In the genomic region with DNA sequence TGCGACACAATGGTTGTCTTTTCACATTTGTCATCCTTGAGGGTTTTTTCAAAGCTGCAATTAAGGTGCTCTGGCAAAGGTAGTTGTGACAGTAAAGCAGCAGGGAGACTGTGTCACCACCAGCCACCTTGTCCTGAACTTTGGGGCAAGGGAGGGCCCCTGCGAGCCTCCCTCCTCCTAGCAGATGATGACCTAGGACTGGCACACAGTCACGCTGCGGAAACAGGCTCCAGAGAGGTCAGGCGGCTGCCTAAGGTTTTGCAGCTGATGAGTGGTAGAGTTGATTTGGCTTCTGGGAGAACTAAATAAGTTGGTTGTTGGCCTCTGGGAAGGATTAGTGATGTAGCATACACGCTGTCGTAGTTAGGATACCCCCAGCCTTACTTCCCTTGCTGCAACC, we compare ENCODE assay signal across 27 cellular contexts.
"Had no signal": no experiment of that assay in that cellular context is flagged by ENCODE, and none has a peak within 500 bp of the region (broad histone marks: within the 10 kb centered on the region; RNA-seq: fewer than 3 reads in every experiment).

No MANE protein-coding gene starts in this region.

- H3K27ac Mint-ChIP-seq: activated CD4-positive, alpha-beta T cell treated with anti-CD3 and anti-CD28 coated beads for 36 hours; activated CD8-positive, alpha-beta memory T cell treated with anti-CD3 and anti-CD28 coated beads, Interleukin-2, amount 10 ng/mL, durations not matched to agents 7 days and 5 days; activated CD8-positive, alpha-beta T cell treated with anti-CD3 and anti-CD28 coated beads, Interleukin-2, amount 10 ng/mL, durations not matched to agents 7 days and 5 days; activated naive CD8-positive, alpha-beta T cell; activated T-helper 2 cell treated with anti-CD3 and anti-CD28 coated beads, Interferon-gamma antibody, Interleukin-2, Interleukin-4, amounts not matched to agents 10 μg/mL and 5 μg/mL and 100 μg/mL, durations not matched to agents 14 hours and 24 hours and 36 hours; stimulated activated memory B cell treated with anti-CD40 and anti-IgM and Interleukin-4, amounts not matched to agents 10 μg/mL and 1 μg/mL and 100 μg/mL, for 72 hours; T-helper 2 cell treated with Interferon-gamma antibody and Interleukin-4, amounts not matched to agents 5 μg/mL and 100 μg/mL, for 36 hours had no signal

- H3K9me3 Mint-ChIP-seq: activated T-helper 2 cell treated with anti-CD3 and anti-CD28 coated beads, Interferon-gamma antibody, Interleukin-2, Interleukin-4, amounts not matched to agents 10 μg/mL and 5 μg/mL and 100 μg/mL, durations not matched to agents 14 hours and 24 hours and 36 hours; nephron; stimulated activated memory B cell treated with anti-CD40 and anti-IgM and Interleukin-4, amounts not matched to agents 10 μg/mL and 1 μg/mL and 100 μg/mL, for 72 hours; T-helper 2 cell treated with Interferon-gamma antibody and Interleukin-4, amounts not matched to agents 5 μg/mL and 100 μg/mL, for 36 hours had no signal

- DNase-seq: activated CD4-positive, alpha-beta T cell treated with anti-CD3 and anti-CD28 coated beads for 36 hours; activated CD4-positive, CD25-positive, alpha-beta regulatory T cell; activated CD8-positive, alpha-beta memory T cell treated with anti-CD3 and anti-CD28 coated beads, Interleukin-2, amount 10 ng/mL, durations not matched to agents 7 days and 5 days; activated CD8-positive, alpha-beta T cell treated with anti-CD3 and anti-CD28 coated beads, Interleukin-2, amount 10 ng/mL, durations not matched to agents 7 days and 5 days; activated T-cell treated with anti-CD3 and anti-CD28 coated beads, Interleukin-2, amount 50 U/mL, for 48 hours; anterior cingulate cortex; cortex of kidney; foreskin fibroblast; hippocampal formation; left colon; lower lobe of right lung; mesenchymal stem cell; stimulated activated CD4-positive, alpha-beta T cell treated with anti-CD3 and anti-CD28 coated beads, Interleukin-1b, Interleukin-23, amount 100 ng/mL, for 48 hours; stimulated activated CD4-positive, alpha-beta T cell treated with anti-CD3 and anti-CD28 coated beads, Interleukin-4, amount 100 ng/mL, for 4 hours; stimulated activated CD8-positive, alpha-beta memory T cell treated with anti-CD3 and anti-CD28 coated beads, Interleukin-4, amount 100 ng/mL, for 48 hours; stomach; T-helper 1 cell; tibial artery; uterus had no signal

- H3K27me3 ChIP-seq: neutrophil, stomach, suprapubic skin, tibial artery, uterus had no signal

- H3K4me1 ChIP-seq: lower lobe of right lung, suprapubic skin, tibial artery, uterus had no signal

- H3K27ac ChIP-seq: lower lobe of right lung, neutrophil, skin epidermis, suprapubic skin, tibial artery, uterus had no signal

- H3K4me3 Mint-ChIP-seq: activated CD4-positive, alpha-beta T cell treated with anti-CD3 and anti-CD28 coated beads for 36 hours; activated CD8-positive, alpha-beta memory T cell treated with anti-CD3 and anti-CD28 coated beads, Interleukin-2, amount 10 ng/mL, durations not matched to agents 7 days and 5 days; activated CD8-positive, alpha-beta T cell treated with anti-CD3 and anti-CD28 coated beads, Interleukin-2, amount 10 ng/mL, durations not matched to agents 7 days and 5 days; activated naive CD8-positive, alpha-beta T cell; nephron; stimulated activated memory B cell treated with anti-CD40 and anti-IgM and Interleukin-4, amounts not matched to agents 10 μg/mL and 1 μg/mL and 100 μg/mL, for 72 hours; T-helper 2 cell treated with Interferon-gamma antibody and Interleukin-4, amounts not matched to agents 5 μg/mL and 100 μg/mL, for 36 hours had no signal

- H3K9me3 ChIP-seq: lower lobe of right lung, neutrophil, stomach, suprapubic skin, tibial artery, uterus had no signal

- H3K36me3 Mint-ChIP-seq: activated CD8-positive, alpha-beta memory T cell treated with anti-CD3 and anti-CD28 coated beads, Interleukin-2, amount 10 ng/mL, durations not matched to agents 7 days and 5 days had no signal

- H3K36me3 ChIP-seq: neutrophil, uterus had no signal

- H3K27me3 Mint-ChIP-seq: activated CD4-positive, alpha-beta T cell treated with anti-CD3 and anti-CD28 coated beads for 36 hours; activated CD8-positive, alpha-beta memory T cell treated with anti-CD3 and anti-CD28 coated beads, Interleukin-2, amount 10 ng/mL, durations not matched to agents 7 days and 5 days; activated naive CD8-positive, alpha-beta T cell; stimulated activated memory B cell treated with anti-CD40 and anti-IgM and Interleukin-4, amounts not matched to agents 10 μg/mL and 1 μg/mL and 100 μg/mL, for 72 hours had no signal

- H3K4me3 ChIP-seq: lower lobe of right lung, skin epidermis, stomach, suprapubic skin, tibial artery, uterus had no signal

- H3K4me1 Mint-ChIP-seq: activated CD4-positive, alpha-beta T cell treated with anti-CD3 and anti-CD28 coated beads for 36 hours; activated CD8-positive, alpha-beta memory T cell treated with anti-CD3 and anti-CD28 coated beads, Interleukin-2, amount 10 ng/mL, durations not matched to agents 7 days and 5 days; stimulated activated memory B cell treated with anti-CD40 and anti-IgM and Interleukin-4, amounts not matched to agents 10 μg/mL and 1 μg/mL and 100 μg/mL, for 72 hours had no signal
